1 cellular context compared by ENCODE assay signal in genomic region chr16:28175715-28176114, GRCh38.
TF ChIP-seq lines count a peak whose summit lies in the region.

No MANE protein-coding gene starts in this region.

TF ChIP-seq in endothelial cell of umbilical vein, 7 proteins besides CTCF, POLR2A, EP300 and RAD21 (continued from another document):
- no peak for TF ChIP-seq FOS (IDR thresholded peaks at IDR 0.05; ENCODE audit: borderline replicate concordance, insufficient read depth, low read length)
- no peak for TF ChIP-seq MYC (IDR thresholded peaks at IDR 0.05; ENCODE audit: low read depth, low read length)
- no peak for TF ChIP-seq GATA2 (IDR thresholded peaks at IDR 0.05; ENCODE audit: insufficient read depth, insufficient read length, low read depth, low read length)
- no peak for TF ChIP-seq JUN (IDR thresholded peaks at IDR 0.05; ENCODE audit: borderline replicate concordance, insufficient read depth, insufficient read length, low read depth)
